Comparison of ENCODE assay signal across 8 cellular contexts in the genomic region with DNA sequence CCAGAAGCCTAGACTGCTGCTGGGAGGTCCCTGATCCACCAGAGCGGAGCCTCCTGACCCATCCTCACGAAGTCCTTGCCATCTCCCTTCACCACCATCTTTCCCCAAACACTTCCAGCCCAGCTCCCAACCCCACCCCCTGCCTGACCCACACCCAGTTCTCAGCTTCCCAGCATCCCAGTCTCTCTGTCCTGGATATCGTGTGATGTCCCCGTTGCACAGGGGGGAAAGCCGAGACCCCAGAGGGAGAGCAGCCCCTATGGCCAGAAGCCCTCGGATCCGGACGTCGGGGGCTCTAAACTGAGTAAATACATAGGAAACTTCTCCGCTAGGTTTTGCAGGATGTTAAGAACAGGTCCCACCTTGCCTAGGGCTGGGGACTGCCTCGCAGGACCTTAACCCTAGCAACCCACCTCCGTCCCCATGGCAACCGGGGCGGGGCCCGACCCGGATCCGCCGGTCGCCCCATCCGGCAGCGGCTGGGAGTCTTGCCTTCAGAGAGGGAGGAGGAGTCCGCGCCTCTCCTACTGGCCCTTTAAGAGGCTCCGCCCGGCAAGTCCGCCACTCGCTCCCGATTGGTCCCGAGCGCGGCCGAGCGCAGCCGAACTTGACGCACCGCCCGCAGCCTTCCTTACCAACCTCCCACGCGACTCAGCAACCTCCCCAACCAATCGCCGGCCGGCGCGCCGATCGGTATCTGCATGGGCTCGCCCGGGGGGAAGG. TPM values are rescaled to one million over a fixed set of nuclear protein-coding genes. Genes with fewer than 3 reads are reported as not detected.
DNase-seq lines count a peak whose midpoint lies in the region; ATAC-seq and TF ChIP-seq lines count a peak whose summit lies in the region.

No MANE protein-coding gene starts in this region.

- in situ Hi-C loops in GM13976 (cut with MboI; ENCODE audit: low sequenced_read_pairs, unreplicated experiment): no loop called here

- no peaks in the 10 kb centered on the region for H3K9me3 Mint-ChIP-seq in T-helper 1 cell treated with Interleukin-12 subunit alpha and Interleukin-12 subunit beta and Interleukin-4 antibody, amounts not matched to agents 30 μg/mL and 1 μg/mL, for 36 hours

- H3K36me3 Mint-ChIP-seq in T-helper 1 cell treated with Interleukin-12 subunit alpha and Interleukin-12 subunit beta and Interleukin-4 antibody, amounts not matched to agents 30 μg/mL and 1 μg/mL, for 36 hours (ENCODE audit: low read depth): peaks cover 9% of the 10 kb centered on the region

- H3K27ac Mint-ChIP-seq in T-helper 1 cell treated with Interleukin-12 subunit alpha and Interleukin-12 subunit beta and Interleukin-4 antibody, amounts not matched to agents 30 μg/mL and 1 μg/mL, for 36 hours: peak overlapping the region; percentile 70

- H3K4me1 Mint-ChIP-seq in T-helper 1 cell treated with Interleukin-12 subunit alpha and Interleukin-12 subunit beta and Interleukin-4 antibody, amounts not matched to agents 30 μg/mL and 1 μg/mL, for 36 hours (ENCODE audit: low read depth): peaks cover 5% of the 10 kb centered on the region

- TF ChIP-seq CTCF in GM13976 (IDR thresholded peaks at IDR 0.05; ENCODE audit: borderline replicate concordance, control extremely low read depth, extremely low read depth, insufficient read depth, missing control alignments) (no peak), left ventricle myocardium inferior (IDR thresholded peaks at IDR 0.05; ENCODE audit: borderline replicate concordance) (no peak), upper lobe of left lung (IDR thresholded peaks at IDR 0.05) (no peak)

- H3K9me3 ChIP-seq in left ventricle myocardium inferior (replicated peaks) (no peaks in the 10 kb centered on the region), upper lobe of left lung (no peaks in the 10 kb centered on the region)

- H3K36me3 ChIP-seq in left ventricle myocardium inferior (peaks cover 2% of the 10 kb centered on the region), upper lobe of left lung (peaks cover 0 to 8% (median 0%) of the 10 kb centered on the region in 4 donors)

- DNase-seq in GM13976 (ENCODE audit: low spot score): peak; percentile 99
- peak; percentile 94 for DNase-seq in NCI-H1694 (lab: John Stamatoyannopoulos, UW)
- DNase-seq in amygdala (lab: John Stamatoyannopoulos, UW): peak; percentile 70 to 100 (median 99)
- DNase-seq in left ventricle myocardium inferior: peak; percentile 100
- peak; percentile 100 for DNase-seq in posterior vena cava (ENCODE audit: low spot score)
- DNase-seq in upper lobe of left lung: peak; percentile 100

- H3K27ac ChIP-seq in left ventricle myocardium inferior (replicated peaks): peak overlapping the region; percentile 82
- H3K27ac ChIP-seq in upper lobe of left lung: peak overlapping the region in 2 of 4 donors; percentile 84 to 92

- ATAC-seq in HG02938 (IDR thresholded peaks at IDR 0.05; ENCODE audit: unreplicated experiment): peak; percentile 84
- ATAC-seq in upper lobe of left lung (ENCODE audit: low FRiP score in 2 of 2): peak; percentile 97 to 99

- H3K4me3 ChIP-seq in left ventricle myocardium inferior (peak overlapping the region; percentile 100), upper lobe of left lung (peak overlapping the region; percentile 26 to 92 (median 88))

- TF ChIP-seq EP300 in upper lobe of left lung (IDR thresholded peaks at IDR 0.05): no peak

- H3K4me1 ChIP-seq in left ventricle myocardium inferior (peaks cover 34% of the 10 kb centered on the region), upper lobe of left lung (peaks cover 15 to 33% (median 25%) of the 10 kb centered on the region in 4 donors)

- 4 to 6% methylated on average over 10 to 27 of the region's 48 CpGs for WGBS in upper lobe of left lung, 2 donors

- H3K27me3 ChIP-seq in left ventricle myocardium inferior (ENCODE audit: low read depth): no peaks in the 10 kb centered on the region
- no peaks in the 10 kb centered on the region for H3K27me3 ChIP-seq in upper lobe of left lung

- TF ChIP-seq POLR2A in upper lobe of left lung (IDR thresholded peaks at IDR 0.05): no peak

- intact Hi-C loops in left ventricle myocardium inferior (cut with micrococcal nuclease): no loop called here
- intact Hi-C loops in posterior vena cava (cut with DNase I): no loop called here

- peak overlapping the region; percentile 72 for H3K4me3 Mint-ChIP-seq in T-helper 1 cell treated with Interleukin-12 subunit alpha and Interleukin-12 subunit beta and Interleukin-4 antibody, amounts not matched to agents 30 μg/mL and 1 μg/mL, for 36 hours

- no peaks in the 10 kb centered on the region for H3K27me3 Mint-ChIP-seq in T-helper 1 cell treated with Interleukin-12 subunit alpha and Interleukin-12 subunit beta and Interleukin-4 antibody, amounts not matched to agents 30 μg/mL and 1 μg/mL, for 36 hours (ENCODE audit: low read depth)

RNA-seq across cellular contexts. Expression of a gene that starts 0.5 kb away (rescaled TPM):
- total RNA-seq in left ventricle myocardium inferior (34.8 TPM), posterior vena cava (100 to 1,000 TPM in 1 of 2 donors, 10 to 100 TPM in 1; 96.8 to 111 TPM), upper lobe of left lung (100 to 1,000 TPM in 2 of 6 donors, 10 to 100 TPM in 4; 79.5 to 183 (median 85.9) TPM)

RNA-seq across cellular contexts. Expression of a gene that starts 13.0 kb away (rescaled TPM):
- total RNA-seq in left ventricle myocardium inferior (1.6 TPM), posterior vena cava (10 to 100 TPM; 13.9 to 14.6 TPM), upper lobe of left lung (1 to 10 TPM in 5 of 6 donors, under 1 TPM in 1; 0.91 to 5.2 (median 1.4) TPM)

RNA-seq across cellular contexts. Expression of a gene that starts 14.9 kb away (rescaled TPM):
- total RNA-seq in left ventricle myocardium inferior (23.5 TPM), posterior vena cava (10 to 100 TPM; 49.6 to 52.7 TPM), upper lobe of left lung (100 to 1,000 TPM in 2 of 6 donors, 10 to 100 TPM in 4; 44.2 to 178 (median 96.0) TPM)

RNA-seq across cellular contexts. Expression of a gene that starts 33.3 kb away (rescaled TPM):
- total RNA-seq in left ventricle myocardium inferior (not detected), posterior vena cava (1 to 10 TPM in 1 of 2 donors, under 1 TPM in 1; 0.90 to 2.6 TPM), upper lobe of left lung (1 to 10 TPM in 3 of 6 donors, not detected in 3; 1.6 to 7.3 (median 6.2) TPM)

RNA-seq across cellular contexts. Expression of a gene that starts 34.4 kb away (rescaled TPM):
- 2.3 TPM for total RNA-seq in left ventricle myocardium inferior
- total RNA-seq in posterior vena cava: 10 to 100 TPM; 46.9 to 49.6 TPM
- total RNA-seq in upper lobe of left lung: 1 to 10 TPM in 5 of 6 donors, under 1 TPM in 1; 0.49 to 7.0 (median 2.6) TPM
